ENCODE assay signal across 11 cellular contexts in the genomic region with DNA sequence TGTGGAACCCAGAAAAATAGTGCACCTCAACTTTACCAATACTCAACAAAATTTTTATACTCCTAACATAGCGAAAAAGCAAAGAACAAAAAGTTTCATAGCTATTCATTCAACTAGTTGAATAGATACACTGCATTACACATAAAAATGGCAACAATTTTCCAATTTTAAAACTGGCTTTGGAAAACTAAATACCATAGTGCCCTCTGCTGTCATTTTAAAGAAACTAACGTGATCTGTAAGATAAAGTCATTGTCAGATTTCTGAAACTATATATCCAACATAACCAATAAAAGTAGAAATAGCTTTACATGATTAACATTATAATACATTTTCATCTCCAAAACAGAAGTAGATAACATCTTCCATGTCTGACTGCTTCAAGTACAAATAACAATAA. TPM values are rescaled to one million over a fixed set of nuclear protein-coding genes. Genes with fewer than 3 reads are reported as not detected.
DNase-seq lines count a peak whose midpoint lies in the region; ATAC-seq, FAIRE-seq and TF ChIP-seq lines count a peak whose summit lies in the region.
"Had no signal": no experiment of that assay in that cellular context is flagged by ENCODE, and none has a peak within 500 bp of the region (broad histone marks: within the 10 kb centered on the region; RNA-seq: fewer than 3 reads in every experiment).

No MANE protein-coding gene starts in this region.

- ATAC-seq in GM19463 (IDR thresholded peaks at IDR 0.05; ENCODE audit: unreplicated experiment), result no peak
- ATAC-seq in GM21390 (IDR thresholded peaks at IDR 0.05; ENCODE audit: unreplicated experiment), result no peak
- ATAC-seq: mucosa of descending colon had no signal

- H3K4me2 ChIP-seq in SK-N-SH, result no peak overlapping the region

- H3K36me3 ChIP-seq in BE2C, result no peaks in the 10 kb centered on the region
- H3K36me3 ChIP-seq in SK-N-SH (replicated peaks in 1 of 2; ENCODE audit: control insufficient read depth in 1 of 2, insufficient read depth in 2 of 2, low read length in 1 of 2), result no peaks in the 10 kb centered on the region

- H2AFZ ChIP-seq in SK-N-SH (ENCODE audit: low read depth), result peak overlapping the region; percentile 44; the same call in 1 of the 2 replicates

- 21% methylated on average over 2 of the region's 2 CpGs for WGBS in SK-N-SH (ENCODE audit: low lambda C conversion rate)

- H3K4me3 ChIP-seq in BE2C (ENCODE audit: low read depth, low read length) (no peak overlapping the region), SK-N-SH (ENCODE audit: low read depth in 2 of 2, low read length in 1 of 2) (no peak overlapping the region)
- H3K4me3 ChIP-seq: mucosa of descending colon had no signal

- POLR2A ChIA-PET in SK-N-SH (lab: Yijun Ruan, JAX), result no interaction called here

- TF ChIP-seq RAD21 in SK-N-SH (IDR thresholded peaks at IDR 0.05; ENCODE audit: low read length), result peak; percentile 77

- H3K79me2 ChIP-seq in SK-N-SH (ENCODE audit: insufficient read depth), result no peaks in the 10 kb centered on the region

- no peak for TF ChIP-seq EP300 in SK-N-SH (IDR thresholded peaks at IDR 0.05; ENCODE audit: borderline replicate concordance in 1 of 2, low read depth in 1 of 2, low read length in 1 of 2)

- H3K27ac ChIP-seq in SK-N-SH (ENCODE audit: low read depth in 2 of 2, low read length in 1 of 2), result no peak overlapping the region
- H3K27ac ChIP-seq in caudate nucleus (ENCODE audit: low read depth, low read length), result no peak overlapping the region

- TF ChIP-seq CTCF in BE2C (IDR thresholded peaks at IDR 0.05; ENCODE audit: low read depth, low read length), result peak; percentile 37; the same call in 1 of the 2 replicates
- TF ChIP-seq CTCF in SK-N-SH (IDR thresholded peaks at IDR 0.05), result peak; percentile 66

- no peak for FAIRE-seq in HTR-8/SVneo (lab: Jason Lieb, UNC)

- H3K9ac ChIP-seq in SK-N-SH, result no peak overlapping the region

- no peaks in the 10 kb centered on the region for H3K9me3 ChIP-seq in BE2C
- H3K9me3 ChIP-seq in SK-N-SH, result no peaks in the 10 kb centered on the region
- H3K9me3 ChIP-seq: mucosa of descending colon had no signal

- DNase-seq in BE2C (no peak), HTR-8/SVneo (ENCODE audit: insufficient read length, low spot score) (peak; percentile 11), SK-N-SH (peak; percentile 34), globus pallidus (ENCODE audit: low spot score) (peak; percentile 3), caudate nucleus (lab: John Stamatoyannopoulos, UW) (no peak), DMS153 (lab: John Stamatoyannopoulos, UW) (no peak)
- DNase-seq: mucosa of descending colon; NCI-H1930; stimulated activated CD8-positive, alpha-beta memory T cell treated with anti-CD3 and anti-CD28 coated beads, Interleukin-4, amount 100 ng/mL, for 48 hours had no signal

- H3F3A ChIP-seq in SK-N-SH (replicated peaks; ENCODE audit: insufficient read depth), result no peaks in the 10 kb centered on the region

- CTCF ChIA-PET in SK-N-SH (lab: Yijun Ruan, JAX), result interaction anchor here (0.6 to 2.9 kb wide), 16 partner anchors 10 to 1084 kb away, joined by 3 to 22 read pairs (median 4); no protein-coding TSS in a partner anchor

- H3K9me2 ChIP-seq in SK-N-SH, result no peaks in the 10 kb centered on the region

- H3K27me3 ChIP-seq in BE2C, result no peaks in the 10 kb centered on the region
- H3K27me3 ChIP-seq in SK-N-SH (ENCODE audit: insufficient read depth), result no peaks in the 10 kb centered on the region

- no peaks in the 10 kb centered on the region for H4K20me1 ChIP-seq in SK-N-SH (ENCODE audit: insufficient read depth)

- H3K4me1 ChIP-seq in BE2C (no peaks in the 10 kb centered on the region), SK-N-SH (ENCODE audit: control insufficient read depth in 1 of 2, insufficient read depth in 2 of 2, low read depth in 1 of 2, low read length in 1 of 2) (no peaks in the 10 kb centered on the region; a peak in 1 of 4 replicates)

TF ChIP-seq in SK-N-SH, 30 proteins besides CTCF, POLR2A, EP300 and RAD21:
- TF ChIP-seq, protein P1, sequence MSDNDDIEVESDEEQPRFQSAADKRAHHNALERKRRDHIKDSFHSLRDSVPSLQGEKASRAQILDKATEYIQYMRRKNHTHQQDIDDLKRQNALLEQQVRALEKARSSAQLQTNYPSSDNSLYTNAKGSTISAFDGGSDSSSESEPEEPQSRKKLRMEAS (IDR thresholded peaks at IDR 0.05; ENCODE audit: low read depth), result no peak
- TF ChIP-seq SMC3 (IDR thresholded peaks at IDR 0.05; ENCODE audit: low read depth, low read length), result peak; percentile 35; the same call in 1 of the 2 replicates

RNA-seq across cellular contexts. Expression of a gene that starts 31.6 kb away (rescaled TPM):
- polyA plus RNA-seq in BE2C (2012; ENCODE audit: insufficient read depth, insufficient read length, low read depth), result 1.6 TPM
- polyA plus RNA-seq in SK-N-SH (2012; rRNA removed), result 2.4 and 2.5 TPM in 2 replicates
- 2.6 and 2.7 TPM in 2 replicates for polyA plus RNA-seq in SK-N-SH (2012; cell fraction: cytosol; rRNA removed)
- 3.3 and 7.4 TPM in 2 replicates for polyA plus RNA-seq in SK-N-SH (2012; cell fraction: nucleus; rRNA removed)

Comparison
In these comparisons a context has a peak if more than half of its experiments do, and no peak if none do; other contexts are left out.
1. DNase-seq: peak in HTR-8/SVneo (single experiment), SK-N-SH (single experiment) and globus pallidus (single experiment); none in BE2C (single experiment), caudate nucleus (0 of 61) and DMS153 (single experiment).